ENCODE assay signal across 2 cellular contexts in genomic region chr7:130628901-130629300, GRCh38.
TF ChIP-seq lines count a peak whose summit lies in the region.

No MANE protein-coding gene starts in this region.

TF ChIP-seq in HepG2, 621 proteins besides CTCF, POLR2A, EP300 and RAD21:
- TF ChIP-seq ZNF34 (CRISPR knock-in tag; IDR thresholded peaks at IDR 0.05; ENCODE audit: borderline replicate concordance) (no peak), ZFP1 (CRISPR knock-in tag; IDR thresholded peaks at IDR 0.05) (peak; percentile 77; the same call in 1 of the 2 replicates)

TF ChIP-seq in K562, 482 proteins besides CTCF, POLR2A, EP300 and RAD21:
- TF ChIP-seq JUN (IDR thresholded peaks at IDR 0.05; ENCODE audit: borderline replicate concordance, low read depth, low read length) (no peak), JUN (CRISPR knock-in tag; IDR thresholded peaks at IDR 0.05; ENCODE audit: borderline replicate concordance) (no peak), E2F3 (CRISPR knock-in tag; IDR thresholded peaks at IDR 0.05) (no peak), ZFP1 (CRISPR knock-in tag; IDR thresholded peaks at IDR 0.05) (peak; percentile 93), TEAD1 (CRISPR knock-in tag; IDR thresholded peaks at IDR 0.05) (no peak), CBX3 (IDR thresholded peaks at IDR 0.05; ENCODE audit: borderline replicate concordance in 1 of 2, low read length in 2 of 2) (0 out of 3 replicates have a peak, but pooled peaks of 1 of the 2 experiments have one; percentile 14), TRIM28 (IDR thresholded peaks at IDR 0.05) (0 out of 2 replicates have a peak, but pooled peaks have one; percentile 27)
